ENCODE assay signal across 8 cellular contexts in the genomic region with DNA sequence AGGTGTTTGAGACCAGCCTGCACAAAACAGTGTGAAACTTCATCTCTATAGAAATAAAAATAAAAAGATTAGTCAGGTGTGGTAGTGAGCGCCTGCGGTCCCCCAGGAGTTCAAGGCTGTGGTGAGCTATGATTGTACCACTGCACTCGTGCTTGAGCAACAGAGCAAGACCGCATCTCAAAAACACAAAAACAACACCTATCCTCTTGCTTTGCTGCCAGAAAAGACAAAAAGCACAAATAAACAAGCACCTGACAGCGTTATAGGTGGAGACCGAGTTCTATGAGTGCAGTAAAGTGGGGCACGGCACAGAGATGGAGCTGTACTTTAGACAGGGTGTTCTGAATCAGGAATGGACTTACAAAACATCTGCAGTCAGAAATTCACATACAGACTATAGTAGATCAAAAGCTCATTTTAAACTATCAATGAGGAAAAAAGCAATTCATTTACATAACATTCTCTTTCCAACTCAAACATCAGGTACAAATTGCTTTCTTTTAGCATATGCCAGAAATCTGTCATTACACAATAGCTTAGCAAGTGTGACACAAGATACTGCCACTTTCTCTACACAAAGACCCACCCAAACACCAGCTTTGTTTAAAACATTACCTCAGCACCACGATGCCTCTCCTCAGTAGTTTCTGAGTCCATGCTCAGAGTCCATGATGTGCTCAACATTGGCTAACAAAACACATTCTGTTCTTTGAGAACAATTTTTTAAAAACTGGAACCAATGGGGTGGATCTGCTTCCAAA. TPM values are rescaled to one million over a fixed set of nuclear protein-coding genes. Genes with fewer than 3 reads are reported as not detected.
DNase-seq lines count a peak whose midpoint lies in the region; ATAC-seq and TF ChIP-seq lines count a peak whose summit lies in the region.

No MANE protein-coding gene starts in this region.

- H3K4me1 Mint-ChIP-seq in CD14-positive monocyte = peaks cover 64% of the 10 kb centered on the region
- peaks cover 56% of the 10 kb centered on the region for H3K4me1 Mint-ChIP-seq in nephron

- H3K36me3 Mint-ChIP-seq in CD14-positive monocyte (peaks cover 70 to 77% of the 10 kb centered on the region in 2 donors), nephron (ENCODE audit: low read depth) (peaks cover 20% of the 10 kb centered on the region)

- H3K9me3 Mint-ChIP-seq in CD14-positive monocyte (peaks cover 0 to 3% (median 0%) of the 10 kb centered on the region in 7 donors), nephron (no peaks in the 10 kb centered on the region)

- H3K27ac Mint-ChIP-seq in CD14-positive monocyte (peak overlapping the region in 6 of 7 donors; percentile 1 to 65 (median 52)), nephron (peak overlapping the region; percentile 36 to 75 (median 40))

- TF ChIP-seq CTCF in CD14-positive monocyte (IDR thresholded peaks at IDR 0.05) = no peak
- TF ChIP-seq CTCF in nephron (IDR thresholded peaks at IDR 0.05; ENCODE audit: unreplicated experiment in 3 of 3) = no peak

- H3K27me3 Mint-ChIP-seq in CD14-positive monocyte (ENCODE audit: low read depth in 3 of 3) = no peaks in the 10 kb centered on the region
- peaks cover 6% of the 10 kb centered on the region for H3K27me3 Mint-ChIP-seq in nephron (ENCODE audit: low read depth)

- H3K4me3 Mint-ChIP-seq in CD14-positive monocyte (no peak overlapping the region), nephron (no peak overlapping the region)

- no peak for DNase-seq in CD14-positive monocyte (ENCODE audit: low spot score)
- peak; percentile 35 for DNase-seq in activated CD8-positive, alpha-beta memory T cell treated with anti-CD3 and anti-CD28 coated beads, Interleukin-2, amount 50 U/mL, for 4 hours
- DNase-seq in cerebellar nuclear complex (lab: John Stamatoyannopoulos, UW) = no peak
- DNase-seq in NK-92 treated with Interleukin-12 subunit alpha and Interleukin-12 subunit beta, amount 100 ng/mL, for 24 hours (lab: John Stamatoyannopoulos, UW) = no peak
- DNase-seq in putamen (ENCODE audit: low spot score) = no peak

- ATAC-seq in GM19351 (IDR thresholded peaks at IDR 0.05; ENCODE audit: unreplicated experiment) = peak; percentile 70
- ATAC-seq in HG03139 (IDR thresholded peaks at IDR 0.05; ENCODE audit: unreplicated experiment) = peak; percentile 69

- intact Hi-C loops in CD14-positive monocyte (cut with micrococcal nuclease) = no loop called here

RNA-seq across cellular contexts. Expression of gene EZR, which starts 10.1 kb away (rescaled TPM):
- polyA plus RNA-seq in CD14-positive monocyte = 10 to 100 TPM; 86.3 to 95.8 TPM
